1 cellular context compared by ENCODE assay signal in genomic region chr3:123695731-123696640, GRCh38.
TF ChIP-seq lines count a peak whose summit lies in the region.

No MANE protein-coding gene starts in this region.

TF ChIP-seq in HepG2, 621 proteins besides CTCF, POLR2A, EP300 and RAD21 (continued from another document):
- TF ChIP-seq, protein P1, sequence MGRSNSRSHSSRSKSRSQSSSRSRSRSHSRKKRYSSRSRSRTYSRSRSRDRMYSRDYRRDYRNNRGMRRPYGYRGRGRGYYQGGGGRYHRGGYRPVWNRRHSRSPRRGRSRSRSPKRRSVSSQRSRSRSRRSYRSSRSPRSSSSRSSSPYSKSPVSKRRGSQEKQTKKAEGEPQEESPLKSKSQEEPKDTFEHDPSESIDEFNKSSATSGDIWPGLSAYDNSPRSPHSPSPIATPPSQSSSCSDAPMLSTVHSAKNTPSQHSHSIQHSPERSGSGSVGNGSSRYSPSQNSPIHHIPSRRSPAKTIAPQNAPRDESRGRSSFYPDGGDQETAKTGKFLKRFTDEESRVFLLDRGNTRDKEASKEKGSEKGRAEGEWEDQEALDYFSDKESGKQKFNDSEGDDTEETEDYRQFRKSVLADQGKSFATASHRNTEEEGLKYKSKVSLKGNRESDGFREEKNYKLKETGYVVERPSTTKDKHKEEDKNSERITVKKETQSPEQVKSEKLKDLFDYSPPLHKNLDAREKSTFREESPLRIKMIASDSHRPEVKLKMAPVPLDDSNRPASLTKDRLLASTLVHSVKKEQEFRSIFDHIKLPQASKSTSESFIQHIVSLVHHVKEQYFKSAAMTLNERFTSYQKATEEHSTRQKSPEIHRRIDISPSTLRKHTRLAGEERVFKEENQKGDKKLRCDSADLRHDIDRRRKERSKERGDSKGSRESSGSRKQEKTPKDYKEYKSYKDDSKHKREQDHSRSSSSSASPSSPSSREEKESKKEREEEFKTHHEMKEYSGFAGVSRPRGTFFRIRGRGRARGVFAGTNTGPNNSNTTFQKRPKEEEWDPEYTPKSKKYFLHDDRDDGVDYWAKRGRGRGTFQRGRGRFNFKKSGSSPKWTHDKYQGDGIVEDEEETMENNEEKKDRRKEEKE (IDR thresholded peaks at IDR 0.05) = no peak
- no peak for TF ChIP-seq U2AF1 (optimal IDR thresholded peaks at IDR 0.05; ENCODE audit: low read depth, low read length)
- no peak for TF ChIP-seq PPARG (CRISPR knock-in tag; conservative IDR thresholded peaks at IDR 0.05)
- no peak for TF ChIP-seq ZNF446 (CRISPR knock-in tag; IDR thresholded peaks at IDR 0.05)
- no peak for TF ChIP-seq ZSCAN25 (CRISPR knock-in tag; IDR thresholded peaks at IDR 0.05)
- no peak for TF ChIP-seq GATA4 (IDR thresholded peaks at IDR 0.05; ENCODE audit: borderline replicate concordance, low read depth)
